ENCODE assay signal across 14 cellular contexts in the genomic region with DNA sequence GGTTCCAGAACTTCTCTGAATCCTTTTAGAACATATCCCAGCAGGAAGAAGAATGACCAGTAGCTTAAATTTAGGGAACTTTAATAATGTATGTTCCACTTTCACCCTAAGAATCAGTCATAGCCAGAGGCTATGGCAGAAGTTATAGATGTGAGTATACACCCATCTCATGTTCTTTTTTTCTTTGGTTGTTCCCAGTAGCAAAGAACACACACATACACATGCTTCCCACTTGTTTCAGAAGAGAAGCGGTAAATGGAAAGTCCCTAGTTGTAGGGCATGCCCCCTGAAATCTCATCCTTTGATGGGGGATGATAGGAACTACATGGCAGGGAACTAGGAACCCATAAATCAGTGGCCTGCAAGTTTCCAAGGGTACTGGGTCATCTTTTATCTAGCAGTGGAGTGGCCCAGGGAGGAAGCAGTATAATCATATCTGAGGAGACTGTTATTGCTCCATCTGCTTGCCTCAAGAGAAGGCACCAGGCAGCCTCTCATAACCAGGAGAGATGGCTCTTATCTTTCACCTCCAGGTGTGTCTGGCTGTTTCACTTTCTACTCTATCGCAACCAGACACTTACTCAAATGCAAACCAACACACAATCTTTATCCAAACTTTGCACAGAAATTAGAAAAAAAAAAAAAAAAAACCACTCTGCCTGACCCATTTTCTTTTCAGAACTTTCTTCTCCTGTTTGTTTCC.
DNase-seq lines count a peak whose midpoint lies in the region; ATAC-seq and TF ChIP-seq lines count a peak whose summit lies in the region.
"Had no signal": no experiment of that assay in that cellular context is flagged by ENCODE, and none has a peak within 500 bp of the region (broad histone marks: within the 10 kb centered on the region; RNA-seq: fewer than 3 reads in every experiment).

No MANE protein-coding gene starts in this region.

- H3K4me3 ChIP-seq in lower lobe of right lung = no peak overlapping the region
- H3K4me3 ChIP-seq: heart left ventricle, SK-N-MC had no signal

- no peaks in the 10 kb centered on the region for H3K9me3 Mint-ChIP-seq in mesothelial cell of epicardium
- H3K9me3 Mint-ChIP-seq: activated naive CD8-positive, alpha-beta T cell treated with anti-CD3 and anti-CD28 coated beads, Interleukin-2, amount 50 U/mL, for 24 hours had no signal

- H3K9me3 ChIP-seq in lower lobe of right lung = no peaks in the 10 kb centered on the region
- H3K9me3 ChIP-seq: heart left ventricle had no signal

- peaks cover 33% of the 10 kb centered on the region for H3K36me3 Mint-ChIP-seq in mesothelial cell of epicardium

- no peaks in the 10 kb centered on the region for H3K27me3 ChIP-seq in lower lobe of right lung (ENCODE audit: low read depth)
- H3K27me3 ChIP-seq: heart left ventricle had no signal

- DNase-seq in mesothelial cell of epicardium (ENCODE audit: low spot score in 2 of 2, unreplicated experiment in 2 of 2) (no peak), lower lobe of right lung (no peak), NOMO-1 (lab: John Stamatoyannopoulos, UW; ENCODE audit: unreplicated experiment in 2 of 2) (no peak), LoVo (ENCODE audit: low spot score) (no peak)
- no peak for DNase-seq in activated T-cell treated with anti-CD3 and anti-CD28 coated beads, Interleukin-2, amount 50 U/mL, for 1 hour
- DNase-seq: activated CD4-positive, alpha-beta T cell treated with anti-CD3 and anti-CD28 coated beads, Interleukin-2, amount 50 U/mL, for 48 hours; activated naive CD8-positive, alpha-beta T cell treated with anti-CD3 and anti-CD28 coated beads, Interleukin-2, amount 50 U/mL, for 24 hours; COR-L47; heart left ventricle; NCI-H345 had no signal

- TF ChIP-seq CTCF in mesothelial cell of epicardium (IDR thresholded peaks at IDR 0.05; ENCODE audit: unreplicated experiment) (no peak), lower lobe of right lung (IDR thresholded peaks at IDR 0.05) (no peak)

- ATAC-seq in GM19023 (IDR thresholded peaks at IDR 0.05; ENCODE audit: unreplicated experiment) (peak; percentile 90), GM21717 (IDR thresholded peaks at IDR 0.05; ENCODE audit: unreplicated experiment) (peak; percentile 96), HG03135 (IDR thresholded peaks at IDR 0.05; ENCODE audit: unreplicated experiment) (peak; percentile 93), lower lobe of right lung (no peak)
- ATAC-seq: activated naive CD8-positive, alpha-beta T cell treated with anti-CD3 and anti-CD28 coated beads, Interleukin-2, amount 50 U/mL, for 24 hours; heart left ventricle had no signal

- H3K4me1 Mint-ChIP-seq in mesothelial cell of epicardium = peaks cover 42% of the 10 kb centered on the region
- H3K4me1 Mint-ChIP-seq: activated naive CD8-positive, alpha-beta T cell treated with anti-CD3 and anti-CD28 coated beads, Interleukin-2, amount 50 U/mL, for 24 hours had no signal

- H3K4me3 Mint-ChIP-seq in mesothelial cell of epicardium = no peak overlapping the region
- H3K4me3 Mint-ChIP-seq: activated naive CD8-positive, alpha-beta T cell treated with anti-CD3 and anti-CD28 coated beads, Interleukin-2, amount 50 U/mL, for 24 hours had no signal

- H3K4me1 ChIP-seq in lower lobe of right lung = no peaks in the 10 kb centered on the region
- H3K4me1 ChIP-seq: heart left ventricle had no signal

- H3K27ac ChIP-seq in lower lobe of right lung = no peak overlapping the region
- H3K27ac ChIP-seq: heart left ventricle, SK-N-MC had no signal

- no peaks in the 10 kb centered on the region for H3K36me3 ChIP-seq in lower lobe of right lung
- H3K36me3 ChIP-seq: heart left ventricle had no signal

- H3K27ac Mint-ChIP-seq in mesothelial cell of epicardium = peak overlapping the region; percentile 41
- H3K27ac Mint-ChIP-seq: activated naive CD8-positive, alpha-beta T cell treated with anti-CD3 and anti-CD28 coated beads, Interleukin-2, amount 50 U/mL, for 24 hours had no signal

- H3K27me3 Mint-ChIP-seq in mesothelial cell of epicardium (ENCODE audit: low read depth) = no peaks in the 10 kb centered on the region
- H3K27me3 Mint-ChIP-seq: activated naive CD8-positive, alpha-beta T cell treated with anti-CD3 and anti-CD28 coated beads, Interleukin-2, amount 50 U/mL, for 24 hours had no signal

- intact Hi-C loops in lower lobe of right lung (cut with DNase I) = no loop called here

Comparison
In these comparisons a context has a peak if more than half of its experiments do, and no peak if none do; other contexts are left out.
1. ATAC-seq: peak in GM19023 (single experiment), GM21717 (single experiment) and HG03135 (single experiment); none in lower lobe of right lung (0 of 2).